25 cellular contexts compared by ENCODE assay signal in the genomic region with DNA sequence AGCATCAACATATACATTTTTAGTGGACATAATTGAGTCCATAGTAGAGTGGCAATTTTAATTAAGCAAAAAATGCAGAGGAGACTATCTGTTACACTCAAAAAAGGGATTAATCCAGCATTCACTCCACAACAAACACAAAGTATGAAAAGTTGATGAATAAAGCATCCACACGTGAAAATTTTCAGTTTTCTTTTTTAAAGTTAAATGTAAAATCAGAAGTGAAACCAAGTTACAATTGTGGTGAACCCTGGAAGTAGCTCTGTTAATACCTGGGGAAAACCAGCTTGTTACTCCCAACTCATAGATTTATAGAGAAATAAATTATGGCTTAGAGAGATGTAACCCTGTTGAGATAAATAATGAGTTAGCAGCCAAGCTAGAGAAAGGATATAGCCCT.
DNase-seq lines count a peak whose midpoint lies in the region; ATAC-seq and TF ChIP-seq lines count a peak whose summit lies in the region.
"Had no signal": no experiment of that assay in that cellular context is flagged by ENCODE, and none has a peak within 500 bp of the region (broad histone marks: within the 10 kb centered on the region; RNA-seq: fewer than 3 reads in every experiment).

No MANE protein-coding gene starts in this region.

- peaks cover 5% of the 10 kb centered on the region for H3K27me3 Mint-ChIP-seq in nephron progenitor cell (ENCODE audit: low read depth, poor library complexity)
- H3K27me3 Mint-ChIP-seq: activated CD8-positive, alpha-beta T cell treated with anti-CD3 and anti-CD28 coated beads for 36 hours; IgD-negative memory B cell; stimulated activated naive B cell treated with anti-CD40 and anti-IgM and Interleukin-4, amounts not matched to agents 10 μg/mL and 1 μg/mL and 100 μg/mL, for 72 hours had no signal

- H3K9me3 Mint-ChIP-seq in nephron progenitor cell = no peaks in the 10 kb centered on the region
- H3K9me3 Mint-ChIP-seq: neural crest cell had no signal

- peak; percentile 27 for ATAC-seq in GM18508 (IDR thresholded peaks at IDR 0.05; ENCODE audit: insufficient read depth, unreplicated experiment)
- peak; percentile 25 for ATAC-seq in HG02642 (IDR thresholded peaks at IDR 0.05; ENCODE audit: poor library complexity, unreplicated experiment)
- ATAC-seq in HG03342 (IDR thresholded peaks at IDR 0.05; ENCODE audit: unreplicated experiment) = peak; percentile 20
- ATAC-seq in GM19467 (IDR thresholded peaks at IDR 0.05; ENCODE audit: unreplicated experiment) = no peak
- ATAC-seq: activated CD4-positive, CD25-positive, alpha-beta regulatory T cell treated with anti-CD3 and anti-CD28 coated beads, Interleukin-2, amount 50 U/mL, for 24 hours; activated CD8-positive, alpha-beta T cell treated with anti-CD3 and anti-CD28 coated beads for 36 hours; right lobe of liver; stimulated activated naive B cell treated with anti-CD40 and anti-IgM and Interleukin-4, amounts not matched to agents 10 μg/mL and 1 μg/mL and 100 μg/mL, for 72 hours had no signal

- no peak overlapping the region for H3K4me3 Mint-ChIP-seq in nephron progenitor cell
- H3K4me3 Mint-ChIP-seq: activated CD8-positive, alpha-beta T cell treated with anti-CD3 and anti-CD28 coated beads for 36 hours; neural crest cell; stimulated activated naive B cell treated with anti-CD40 and anti-IgM and Interleukin-4, amounts not matched to agents 10 μg/mL and 1 μg/mL and 100 μg/mL, for 72 hours had no signal

- peak overlapping the region; percentile 22 for H3K27ac Mint-ChIP-seq in nephron progenitor cell
- H3K27ac Mint-ChIP-seq: activated CD8-positive, alpha-beta T cell treated with anti-CD3 and anti-CD28 coated beads for 36 hours; IgD-negative memory B cell; stimulated activated naive B cell treated with anti-CD40 and anti-IgM and Interleukin-4, amounts not matched to agents 10 μg/mL and 1 μg/mL and 100 μg/mL, for 72 hours had no signal

- H3K4me1 Mint-ChIP-seq in nephron progenitor cell = no peaks in the 10 kb centered on the region
- H3K4me1 Mint-ChIP-seq: IgD-negative memory B cell; neural crest cell; stimulated activated naive B cell treated with anti-CD40 and anti-IgM and Interleukin-4, amounts not matched to agents 10 μg/mL and 1 μg/mL and 100 μg/mL, for 72 hours had no signal

- H3K36me3 Mint-ChIP-seq in nephron progenitor cell (ENCODE audit: low read depth) = no peaks in the 10 kb centered on the region
- H3K36me3 Mint-ChIP-seq: IgD-negative memory B cell; stimulated activated naive B cell treated with anti-CD40 and anti-IgM and Interleukin-4, amounts not matched to agents 10 μg/mL and 1 μg/mL and 100 μg/mL, for 72 hours had no signal

- no peak for DNase-seq in nephron progenitor cell
- DNase-seq in activated CD4-positive, alpha-beta T cell treated with anti-CD3 and anti-CD28 coated beads for 4 hours = no peak
- DNase-seq in stimulated activated naive CD4-positive, alpha-beta T cell treated with Interleukin-2 at 50 U/mL for 16 hours (lab: John Stamatoyannopoulos, UW) = no peak
- DNase-seq: activated CD8-positive, alpha-beta T cell treated with anti-CD3 and anti-CD28 coated beads for 36 hours; activated naive CD4-positive, alpha-beta T cell; activated T-cell treated with anti-CD3 and anti-CD28 coated beads, Interleukin-2, amount 50 U/mL, for 1 hour; adrenal gland; C1 segment of cervical spinal cord; EL; kidney; NCI-H1417 treated with DMSO at 0.1 percent for 48 hours; posterior cingulate gyrus; right lobe of liver; stimulated activated CD4-positive, alpha-beta T cell treated with anti-CD3 and anti-CD28 coated beads, Interleukin-12 subunit alpha, Interleukin-12 subunit beta, amount 100 ng/mL, for 4 hours; stimulated activated CD4-positive, alpha-beta T cell treated with anti-CD3 and anti-CD28 coated beads, Interleukin-4, amount 100 ng/mL, for 24 hours; stimulated activated naive B cell treated with anti-CD40 and anti-IgM and Interleukin-4, amounts not matched to agents 10 μg/mL and 1 μg/mL and 100 μg/mL, for 72 hours; testis; uterus had no signal

- TF ChIP-seq CTCF in nephron progenitor cell (IDR thresholded peaks at IDR 0.05) = no peak
